8 cellular contexts compared by ENCODE assay signal in genomic region chr6:30647039-30647801, GRCh38. TPM values are rescaled to one million over a fixed set of nuclear protein-coding genes. Genes with fewer than 3 reads are reported as not detected.
A peak's percentile ranks its signal among the peaks of the same experiment; 100 is the strongest.
DNase-seq lines count a peak whose midpoint lies in the region; ATAC-seq and TF ChIP-seq lines count a peak whose summit lies in the region.

TSS of gene C6orf136 (plus strand) at chr6:30647133. CDS start at chr6:30647232, 99 bp downstream.

- TF ChIP-seq EP300 in SK-N-SH (IDR thresholded peaks at IDR 0.05; ENCODE audit: borderline replicate concordance in 1 of 2, low read depth in 1 of 2, low read length in 1 of 2) = no peak

- 0% methylated on average over 25 of the region's 76 CpGs for WGBS in SK-N-SH (ENCODE audit: low lambda C conversion rate)
- 0% methylated on average over 7 to 32 of the region's 76 CpGs for WGBS in thyroid gland, 2 donors

- TF ChIP-seq CTCF in SK-N-SH (IDR thresholded peaks at IDR 0.05) (no peak), glutamatergic neuron (IDR thresholded peaks at IDR 0.05; ENCODE audit: partially characterized antibody, unreplicated experiment) (no peak), osteoblast (IDR thresholded peaks at IDR 0.05; ENCODE audit: extremely low read depth, low read depth, low read length) (no peak), thyroid gland (IDR thresholded peaks at IDR 0.05) (no peak)

- H2AFZ ChIP-seq in SK-N-SH (ENCODE audit: low read depth) (peak within 1 kb of the TSS; percentile 68), osteoblast (ENCODE audit: low read length) (peak within 1 kb of the TSS; percentile 80)

- peaks cover 9% of the 10 kb centered on the region for H3K27me3 Mint-ChIP-seq in glutamatergic neuron (ENCODE audit: unreplicated experiment)

- peak within 1 kb of the TSS; percentile 84 for H3K4me3 ChIP-seq in SK-N-SH (ENCODE audit: low read depth in 2 of 2, low read length in 1 of 2)
- H3K4me3 ChIP-seq in osteoblast (ENCODE audit: insufficient read depth, low read length) = peak within 1 kb of the TSS; percentile 98
- H3K4me3 ChIP-seq in thyroid gland (replicated peaks in 1 of 3) = peak within 1 kb of the TSS; percentile 67 to 83 (median 72)

- H3K4me3 Mint-ChIP-seq in glutamatergic neuron (ENCODE audit: unreplicated experiment) = peak within 1 kb of the TSS; percentile 88

- no peaks in the 10 kb centered on the region for H3K9me3 Mint-ChIP-seq in activated naive CD4-positive, alpha-beta T cell treated with anti-CD3 and anti-CD28 coated beads, Interleukin-2, amount 50 U/mL, for 72 hours
- peaks cover 9% of the 10 kb centered on the region for H3K9me3 Mint-ChIP-seq in glutamatergic neuron (ENCODE audit: unreplicated experiment)

- H3K9me3 ChIP-seq in SK-N-SH = no peaks in the 10 kb centered on the region
- no peaks in the 10 kb centered on the region for H3K9me3 ChIP-seq in osteoblast (ENCODE audit: low read depth, low read length)
- H3K9me3 ChIP-seq in thyroid gland = no peaks in the 10 kb centered on the region

- no peak for TF ChIP-seq RAD21 in SK-N-SH (IDR thresholded peaks at IDR 0.05; ENCODE audit: low read length)

- peaks cover 17% of the 10 kb centered on the region for H3F3A ChIP-seq in SK-N-SH (replicated peaks; ENCODE audit: insufficient read depth)

- H3K36me3 ChIP-seq in SK-N-SH (replicated peaks in 1 of 2; ENCODE audit: control insufficient read depth in 1 of 2, insufficient read depth in 2 of 2, low read length in 1 of 2) = peaks cover 25 to 32% of the 10 kb centered on the region in 2 experiments
- peaks cover 22% of the 10 kb centered on the region for H3K36me3 ChIP-seq in osteoblast (ENCODE audit: insufficient read depth, low read length)
- H3K36me3 ChIP-seq in thyroid gland = peaks cover 11 to 16% of the 10 kb centered on the region in 2 donors

- POLR2A ChIA-PET in SK-N-SH (lab: Yijun Ruan, JAX) = interaction anchor here (1.0 to 1.2 kb wide), 3 partner anchors 25 to 33 kb away, joined by 4 to 7 read pairs (median 5); partner anchors contain the start of gene DHX16

- H3K36me3 Mint-ChIP-seq in activated naive CD4-positive, alpha-beta T cell treated with anti-CD3 and anti-CD28 coated beads, Interleukin-2, amount 50 U/mL, for 72 hours = peaks cover 0 to 4% of the 10 kb centered on the region in 2 donors
- H3K36me3 Mint-ChIP-seq in glutamatergic neuron (ENCODE audit: unreplicated experiment) = no peaks in the 10 kb centered on the region

- peak; percentile 76 for DNase-seq in GM04504 (ENCODE audit: low read depth)
- DNase-seq in NCI-H1048 (lab: John Stamatoyannopoulos, UW) = peak; percentile 72
- DNase-seq in SK-N-SH = peak; percentile 97
- DNase-seq in activated naive CD4-positive, alpha-beta T cell treated with anti-CD3 and anti-CD28 coated beads, Interleukin-2, amount 50 U/mL, for 72 hours (ENCODE audit: low spot score in 2 of 2) = peak; percentile 86 to 91
- DNase-seq in glutamatergic neuron = peak; percentile 81
- DNase-seq in osteoblast (ENCODE audit: insufficient read length, low spot score, missing footprints) = peak; percentile 96
- peak; percentile 94 to 95 for DNase-seq in thyroid gland

- H3K4me2 ChIP-seq in SK-N-SH (peak within 1 kb of the TSS; percentile 97), osteoblast (ENCODE audit: insufficient read depth, low read length) (peak within 1 kb of the TSS; percentile 73)

- H3K4me1 Mint-ChIP-seq in glutamatergic neuron (ENCODE audit: low read depth, unreplicated experiment) = peaks cover 11% of the 10 kb centered on the region

- TF ChIP-seq POLR2A in thyroid gland (IDR thresholded peaks at IDR 0.05) = peak in 1 of 2 donors; percentile 75

- no peaks in the 10 kb centered on the region for H3K9me2 ChIP-seq in SK-N-SH

- H3K79me2 ChIP-seq in SK-N-SH (ENCODE audit: insufficient read depth) (peaks cover 32% of the 10 kb centered on the region), osteoblast (ENCODE audit: insufficient read depth, low read length) (peaks cover 33% of the 10 kb centered on the region)

- peak within 1 kb of the TSS; percentile 88 to 91 for H3K27ac Mint-ChIP-seq in activated naive CD4-positive, alpha-beta T cell treated with anti-CD3 and anti-CD28 coated beads, Interleukin-2, amount 50 U/mL, for 72 hours
- peak within 1 kb of the TSS; percentile 74 for H3K27ac Mint-ChIP-seq in glutamatergic neuron (ENCODE audit: unreplicated experiment)

- H3K4me1 ChIP-seq in SK-N-SH (ENCODE audit: control insufficient read depth in 1 of 2, insufficient read depth in 2 of 2, low read depth in 1 of 2, low read length in 1 of 2) (peaks cover 0 to 6% of the 10 kb centered on the region in 2 experiments; a peak in 2 of 4 replicates), osteoblast (ENCODE audit: insufficient read depth, low read length) (peaks cover 9% of the 10 kb centered on the region), thyroid gland (peaks cover 6 to 18% of the 10 kb centered on the region in 2 donors)

- H3K27me3 ChIP-seq in SK-N-SH (ENCODE audit: insufficient read depth) = no peaks in the 10 kb centered on the region
- no peaks in the 10 kb centered on the region for H3K27me3 ChIP-seq in osteoblast (ENCODE audit: insufficient read depth, low read length)
- no peaks in the 10 kb centered on the region for H3K27me3 ChIP-seq in thyroid gland

- ATAC-seq in HG02571 (IDR thresholded peaks at IDR 0.05; ENCODE audit: unreplicated experiment) = peak; percentile 46
- ATAC-seq in activated naive CD4-positive, alpha-beta T cell treated with anti-CD3 and anti-CD28 coated beads, Interleukin-2, amount 50 U/mL, for 72 hours = peak; percentile 82

- intact Hi-C loops in thyroid gland (cut with DNase I) = no loop called here

- CTCF ChIA-PET in SK-N-SH (lab: Yijun Ruan, JAX) = interaction anchor here (0.6 to 0.9 kb wide), 3 partner anchors 18 to 815 kb away, joined by 3 read pairs; no protein-coding TSS in a partner anchor

- H3K27ac ChIP-seq in SK-N-SH (ENCODE audit: low read depth in 2 of 2, low read length in 1 of 2) = peak within 1 kb of the TSS; percentile 77 to 94
- H3K27ac ChIP-seq in osteoblast (ENCODE audit: low read depth, low read length) = peak within 1 kb of the TSS; percentile 44
- peak within 1 kb of the TSS; percentile 84 to 95 (median 92) for H3K27ac ChIP-seq in thyroid gland

- H3K9ac ChIP-seq in SK-N-SH = peak within 1 kb of the TSS; percentile 84

- H4K20me1 ChIP-seq in SK-N-SH (ENCODE audit: insufficient read depth) (no peaks in the 10 kb centered on the region), osteoblast (ENCODE audit: insufficient read depth, low read length) (peaks cover 3% of the 10 kb centered on the region)

TF ChIP-seq in SK-N-SH, 30 proteins besides CTCF, POLR2A, EP300 and RAD21 (continues in another document):
- no peak for TF ChIP-seq GABPA (IDR thresholded peaks at IDR 0.05; ENCODE audit: low read depth)
- TF ChIP-seq ELF1 (IDR thresholded peaks at IDR 0.05) = no peak
- no peak for TF ChIP-seq REST (IDR thresholded peaks at IDR 0.05; ENCODE audit: low read depth, low read length)
- no peak for TF ChIP-seq CHD2 (IDR thresholded peaks at IDR 0.05; ENCODE audit: low read length, partially characterized antibody)
- TF ChIP-seq IRF3 (IDR thresholded peaks at IDR 0.05; ENCODE audit: low read depth, low read length) = no peak
- TF ChIP-seq USF1 (IDR thresholded peaks at IDR 0.05; ENCODE audit: borderline replicate concordance, low read depth) = peak; percentile 25; the same call in 1 of the 2 replicates
- TF ChIP-seq TAF1 (IDR thresholded peaks at IDR 0.05; ENCODE audit: borderline replicate concordance, low read depth, low read length) = no peak; the same call in 1 of the 2 replicates

RNA-seq across cellular contexts. Expression of gene C6orf136, which starts in this region (rescaled TPM):
- 11.7 and 14.3 TPM in 2 replicates for polyA plus RNA-seq in SK-N-SH (2012; rRNA removed)
- polyA plus RNA-seq in SK-N-SH (2012; cell fraction: cytosol; rRNA removed) = 8.6 and 11.0 TPM in 2 replicates
- polyA plus RNA-seq in SK-N-SH (2012; cell fraction: nucleus; rRNA removed) = 58.1 and 80.2 TPM in 2 replicates
- 10 to 100 TPM; 20.5 to 81.5 TPM for total RNA-seq in activated naive CD4-positive, alpha-beta T cell treated with anti-CD3 and anti-CD28 coated beads, Interleukin-2, amount 50 U/mL, for 72 hours
- total RNA-seq in glutamatergic neuron (ENCODE audit: unreplicated experiment) = 13.7 TPM
- 4.7 and 6.2 TPM in 2 replicates for total RNA-seq in osteoblast
- total RNA-seq in thyroid gland = 10 to 100 TPM; 13.4 to 31.7 (median 23.8) TPM

Comparison
In these comparisons a context has a peak if more than half of its experiments do, and no peak if none do; other contexts are left out.
1. Peak in every context shown above with its lines: DNase-seq, ATAC-seq, H3K4me3 ChIP-seq and H3K27ac ChIP-seq.